Comparison of ENCODE assay signal across 18 cellular contexts in the genomic region with DNA sequence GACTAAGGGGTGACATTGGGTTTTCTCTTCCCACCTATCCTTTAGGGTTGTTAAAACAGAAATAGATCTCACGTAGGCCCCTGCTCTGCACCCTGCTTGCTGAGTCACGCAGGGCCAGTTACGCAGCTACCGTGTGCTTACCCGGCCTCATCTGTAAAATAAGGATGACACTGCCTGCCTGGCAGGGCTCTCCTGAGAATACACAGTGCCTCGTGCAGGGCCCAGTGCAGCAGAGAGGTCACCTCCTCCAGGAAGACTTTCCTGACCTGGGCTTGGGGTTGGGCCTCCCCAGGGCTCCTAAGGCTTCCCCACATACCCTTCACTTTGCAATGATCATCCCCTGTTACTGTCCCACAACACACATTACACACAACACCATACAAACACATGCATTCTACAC. TPM values are rescaled to one million over a fixed set of nuclear protein-coding genes. Genes with fewer than 3 reads are reported as not detected.
"Had no signal": no experiment of that assay in that cellular context is flagged by ENCODE, and none has a peak within 500 bp of the region (broad histone marks: within the 10 kb centered on the region; RNA-seq: fewer than 3 reads in every experiment).

No MANE protein-coding gene starts in this region.

- H3K36me3 ChIP-seq: colonic mucosa, prostate gland, thyroid gland, upper lobe of left lung had no signal

- H3K27ac ChIP-seq: colonic mucosa, hepatocyte, parathyroid adenoma, prostate gland, thyroid gland, upper lobe of left lung had no signal

- ATAC-seq: left colon had no signal

- H3K9ac ChIP-seq: parathyroid adenoma had no signal

- H3K27ac Mint-ChIP-seq: naive B cell, nephron had no signal

- H3K4me3 ChIP-seq: colonic mucosa, hepatocyte, prostate gland, thyroid gland, upper lobe of left lung had no signal

- H2AFZ ChIP-seq: hepatocyte, parathyroid adenoma had no signal

- DNase-seq: colonic mucosa; effector CD4-positive, alpha-beta T cell; foreskin melanocyte; left colon; mesendoderm; naive B cell; small intestine; stimulated activated CD4-positive, alpha-beta T cell treated with anti-CD3 and anti-CD28 coated beads, Interleukin-12 subunit alpha, Interleukin-12 subunit beta, amount 100 ng/mL, for 4 hours; stimulated activated naive CD4-positive, alpha-beta T cell; thyroid gland had no signal

- H3K4me2 ChIP-seq: hepatocyte had no signal

- H3K9me3 Mint-ChIP-seq: naive B cell, nephron had no signal

- H3K79me2 ChIP-seq: hepatocyte, parathyroid adenoma had no signal

- H3K9me3 ChIP-seq: colonic mucosa, prostate gland, thyroid gland, upper lobe of left lung had no signal

- H3K4me1 ChIP-seq: colonic mucosa, parathyroid adenoma, prostate gland, thyroid gland, upper lobe of left lung had no signal

- H3K4me1 Mint-ChIP-seq: naive B cell, nephron had no signal

- H3K4me3 Mint-ChIP-seq: naive B cell, nephron had no signal

- H3K27me3 ChIP-seq: colonic mucosa, hepatocyte, thyroid gland, upper lobe of left lung had no signal

- H3K36me3 Mint-ChIP-seq: naive B cell had no signal

- FAIRE-seq: small intestine had no signal

RNA-seq across cellular contexts. Expression of gene JAKMIP1, which starts 33.6 kb away (rescaled TPM):
- total RNA-seq: dermis microvascular lymphatic vessel endothelial cell, hepatocyte, kidney epithelial cell, lung microvascular endothelial cell had no signal
- polyA plus RNA-seq: hepatocyte had no signal
